14 cellular contexts compared by ENCODE assay signal in the genomic region with DNA sequence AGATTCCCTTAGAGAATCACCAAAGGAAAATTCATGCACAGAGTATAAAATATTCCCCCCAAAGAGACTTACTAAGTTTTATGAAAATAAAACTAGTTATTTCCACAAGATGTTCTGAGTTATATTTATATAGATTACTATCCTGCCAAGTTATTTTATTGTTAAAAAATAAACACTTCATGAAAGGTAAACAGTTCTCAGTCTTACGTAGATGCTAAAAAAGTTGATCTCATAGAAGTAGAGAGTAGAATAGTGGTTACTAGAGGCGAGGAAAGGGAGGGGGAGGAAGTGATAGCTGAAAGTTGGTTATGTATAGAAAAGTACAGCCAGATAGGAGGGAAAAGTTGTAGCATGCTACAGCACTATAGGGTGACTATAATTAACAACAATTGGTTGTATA.
"Had no signal": no experiment of that assay in that cellular context is flagged by ENCODE, and none has a peak within 500 bp of the region (broad histone marks: within the 10 kb centered on the region; RNA-seq: fewer than 3 reads in every experiment).

No MANE protein-coding gene starts in this region.

- FAIRE-seq: colon, frontal cortex, small intestine had no signal

- ATAC-seq: activated naive CD4-positive, alpha-beta T cell treated with anti-CD3 and anti-CD28 coated beads, Interleukin-2, amount 50 U/mL, for 72 hours; heart right ventricle; left ventricle myocardium superior; stimulated activated memory B cell treated with anti-CD40 and anti-IgM and Interleukin-4, amounts not matched to agents 10 μg/mL and 1 μg/mL and 100 μg/mL, for 72 hours had no signal

- DNase-seq: activated CD4-positive, alpha-beta T cell treated with anti-CD3 and anti-CD28 coated beads, Interleukin-2, amount 50 U/mL, for 1 hour; activated CD4-positive, CD25-positive, alpha-beta regulatory T cell; activated T-cell treated with anti-CD3 and anti-CD28 coated beads, Interleukin-2, amount 50 U/mL, for 1 hour; effector CD4-positive, alpha-beta T cell; heart right ventricle; left ventricle myocardium superior; small intestine; transverse colon had no signal

- H3K4me1 ChIP-seq: breast epithelium, right atrium auricular region had no signal

- H3K27ac Mint-ChIP-seq: activated naive CD4-positive, alpha-beta T cell treated with anti-CD3 and anti-CD28 coated beads, Interleukin-2, amount 50 U/mL, for 72 hours; stimulated activated memory B cell treated with anti-CD40 and anti-IgM and Interleukin-4, amounts not matched to agents 10 μg/mL and 1 μg/mL and 100 μg/mL, for 72 hours had no signal

- H3K36me3 Mint-ChIP-seq: activated naive CD4-positive, alpha-beta T cell treated with anti-CD3 and anti-CD28 coated beads, Interleukin-2, amount 50 U/mL, for 72 hours had no signal

- H3K36me3 ChIP-seq: breast epithelium, right atrium auricular region, transverse colon had no signal

- H3K4me3 ChIP-seq: breast epithelium, heart right ventricle, right atrium auricular region, transverse colon had no signal

- H3K4me3 Mint-ChIP-seq: stimulated activated memory B cell treated with anti-CD40 and anti-IgM and Interleukin-4, amounts not matched to agents 10 μg/mL and 1 μg/mL and 100 μg/mL, for 72 hours had no signal

- H3K27ac ChIP-seq: breast epithelium, heart right ventricle, right atrium auricular region, transverse colon had no signal

- H3K27me3 ChIP-seq: breast epithelium, heart right ventricle, right atrium auricular region, transverse colon had no signal

- H3K27me3 Mint-ChIP-seq: stimulated activated memory B cell treated with anti-CD40 and anti-IgM and Interleukin-4, amounts not matched to agents 10 μg/mL and 1 μg/mL and 100 μg/mL, for 72 hours had no signal

- H3K9me3 Mint-ChIP-seq: activated naive CD4-positive, alpha-beta T cell treated with anti-CD3 and anti-CD28 coated beads, Interleukin-2, amount 50 U/mL, for 72 hours; stimulated activated memory B cell treated with anti-CD40 and anti-IgM and Interleukin-4, amounts not matched to agents 10 μg/mL and 1 μg/mL and 100 μg/mL, for 72 hours had no signal

- H3K9me3 ChIP-seq: breast epithelium, heart right ventricle, right atrium auricular region, transverse colon had no signal
